Comparison of ENCODE assay signal across 10 cellular contexts in the genomic region with DNA sequence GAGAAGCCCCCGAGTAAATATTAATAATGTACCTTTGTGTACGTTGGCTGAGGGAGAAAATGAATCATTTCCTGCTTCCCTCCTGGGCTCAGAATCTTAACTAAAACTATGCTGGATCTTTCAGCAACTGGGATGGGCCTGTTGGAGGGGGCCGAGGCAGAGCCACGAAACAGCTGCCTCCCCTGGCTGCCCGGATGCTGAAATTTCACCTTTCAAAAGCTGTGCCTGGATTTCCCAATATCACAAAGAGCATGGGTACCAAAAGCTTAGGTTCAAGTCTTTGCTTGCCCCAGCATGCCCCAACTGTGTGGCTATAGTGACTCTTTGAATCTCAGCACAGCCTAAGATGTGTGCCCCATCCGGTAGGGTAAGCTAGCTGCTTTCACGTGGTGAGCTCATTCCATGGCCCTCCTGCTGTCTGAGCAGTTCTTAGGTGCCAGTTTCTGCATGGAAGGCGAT.
DNase-seq lines count a peak whose midpoint lies in the region; ATAC-seq and TF ChIP-seq lines count a peak whose summit lies in the region.
"Had no signal": no experiment of that assay in that cellular context is flagged by ENCODE, and none has a peak within 500 bp of the region (broad histone marks: within the 10 kb centered on the region; RNA-seq: fewer than 3 reads in every experiment).

No MANE protein-coding gene starts in this region.

- no peak overlapping the region for H3K4me3 ChIP-seq in tibial artery
- no peak overlapping the region for H3K4me3 ChIP-seq in H7 (ENCODE audit: insufficient read depth, low read depth, low read length)
- H3K4me3 ChIP-seq: cardiac muscle cell had no signal

- no peak for ATAC-seq in activated CD8-positive, alpha-beta T cell treated with anti-CD3 and anti-CD28 coated beads, Interleukin-2, amount 10 ng/mL, durations not matched to agents 7 days and 5 days
- ATAC-seq in activated CD8-positive, alpha-beta T cell treated with anti-CD3 and anti-CD28 coated beads for 36 hours: no peak
- no peak for ATAC-seq in HG03571 (IDR thresholded peaks at IDR 0.05; ENCODE audit: unreplicated experiment)

- H3K27me3 Mint-ChIP-seq in activated CD8-positive, alpha-beta T cell treated with anti-CD3 and anti-CD28 coated beads, Interleukin-2, amount 10 ng/mL, durations not matched to agents 7 days and 5 days (ENCODE audit: low read depth): peaks cover 6% of the 10 kb centered on the region
- H3K27me3 Mint-ChIP-seq in activated CD8-positive, alpha-beta T cell treated with anti-CD3 and anti-CD28 coated beads for 36 hours: peaks cover 38% of the 10 kb centered on the region

- CTCF ChIA-PET in activated CD8-positive, alpha-beta T cell treated with anti-CD3 and anti-CD28 coated beads, Interleukin-2, amount 10 ng/mL, durations not matched to agents 7 days and 5 days (lab: Charles Lee): no interaction called here
- CTCF ChIA-PET in activated CD8-positive, alpha-beta T cell treated with anti-CD3 and anti-CD28 coated beads for 36 hours (lab: Charles Lee): no interaction called here

- H3K9me3 Mint-ChIP-seq in activated CD8-positive, alpha-beta T cell treated with anti-CD3 and anti-CD28 coated beads, Interleukin-2, amount 10 ng/mL, durations not matched to agents 7 days and 5 days (ENCODE audit: insufficient read depth): no peaks in the 10 kb centered on the region
- H3K9me3 Mint-ChIP-seq in activated CD8-positive, alpha-beta T cell treated with anti-CD3 and anti-CD28 coated beads for 36 hours: no peaks in the 10 kb centered on the region

- peaks cover 0 to 32% (median 18%) of the 10 kb centered on the region in 4 donors for H3K4me1 ChIP-seq in tibial artery

- peaks cover 38% of the 10 kb centered on the region for H3K4me1 Mint-ChIP-seq in activated CD8-positive, alpha-beta T cell treated with anti-CD3 and anti-CD28 coated beads, Interleukin-2, amount 10 ng/mL, durations not matched to agents 7 days and 5 days (ENCODE audit: low read depth)
- peaks cover 20% of the 10 kb centered on the region for H3K4me1 Mint-ChIP-seq in activated CD8-positive, alpha-beta T cell treated with anti-CD3 and anti-CD28 coated beads for 36 hours (ENCODE audit: low read depth)

- intact Hi-C loops in activated CD8-positive, alpha-beta T cell treated with anti-CD3 and anti-CD28 coated beads for 36 hours (cut with micrococcal nuclease): no loop called here
- intact Hi-C loops in tibial artery (cut with DNase I; ENCODE audit: low total_unique reads): no loop called here

- H3K9me3 ChIP-seq in tibial artery: no peaks in the 10 kb centered on the region

- peaks cover 0 to 16% of the 10 kb centered on the region in 2 donors for H3K27me3 ChIP-seq in tibial artery
- peaks cover 6% of the 10 kb centered on the region; the same call in 1 of the 2 replicates for H3K27me3 ChIP-seq in H7 (ENCODE audit: control insufficient read depth, insufficient read depth, low read length)

- no peak for TF ChIP-seq CTCF in activated CD8-positive, alpha-beta T cell treated with anti-CD3 and anti-CD28 coated beads for 36 hours (IDR thresholded peaks at IDR 0.05)
- no peak for TF ChIP-seq CTCF in tibial artery (IDR thresholded peaks at IDR 0.05)

- no peak for DNase-seq in activated CD8-positive, alpha-beta T cell treated with anti-CD3 and anti-CD28 coated beads, Interleukin-2, amount 10 ng/mL, durations not matched to agents 7 days and 5 days
- DNase-seq in activated CD8-positive, alpha-beta T cell treated with anti-CD3 and anti-CD28 coated beads for 36 hours: no peak
- DNase-seq in NCI-H510A treated with DMSO at 0.1 percent for 48 hours (lab: John Stamatoyannopoulos, UW) (peak; percentile 48), dermis blood vessel endothelial cell (peak; percentile 81), tibial artery (no peak), SKM-1 treated with dmso at 0.1 percent for 144 hours (lab: John Stamatoyannopoulos, UW; ENCODE audit: unreplicated experiment) (no peak), H7 (no peak)
- DNase-seq: CD4-positive, CD25-positive, alpha-beta regulatory T cell had no signal

- POLR2A ChIA-PET in activated CD8-positive, alpha-beta T cell treated with anti-CD3 and anti-CD28 coated beads, Interleukin-2, amount 10 ng/mL, durations not matched to agents 7 days and 5 days (lab: Charles Lee): no interaction called here
- POLR2A ChIA-PET in activated CD8-positive, alpha-beta T cell treated with anti-CD3 and anti-CD28 coated beads for 36 hours (lab: Charles Lee): no interaction called here

- no peaks in the 10 kb centered on the region for H3K36me3 ChIP-seq in tibial artery
- no peaks in the 10 kb centered on the region for H3K36me3 ChIP-seq in H7 (replicated peaks; ENCODE audit: control insufficient read depth, insufficient read depth, low read length)
- H3K36me3 ChIP-seq: cardiac muscle cell had no signal

- H3K4me3 Mint-ChIP-seq in activated CD8-positive, alpha-beta T cell treated with anti-CD3 and anti-CD28 coated beads, Interleukin-2, amount 10 ng/mL, durations not matched to agents 7 days and 5 days: no peak overlapping the region
- H3K4me3 Mint-ChIP-seq in activated CD8-positive, alpha-beta T cell treated with anti-CD3 and anti-CD28 coated beads for 36 hours: no peak overlapping the region
- H3K4me3 Mint-ChIP-seq: CD4-positive, CD25-positive, alpha-beta regulatory T cell had no signal

- H3K36me3 Mint-ChIP-seq in activated CD8-positive, alpha-beta T cell treated with anti-CD3 and anti-CD28 coated beads, Interleukin-2, amount 10 ng/mL, durations not matched to agents 7 days and 5 days (ENCODE audit: low read depth): no peaks in the 10 kb centered on the region
- H3K36me3 Mint-ChIP-seq in activated CD8-positive, alpha-beta T cell treated with anti-CD3 and anti-CD28 coated beads for 36 hours (ENCODE audit: low read depth): no peaks in the 10 kb centered on the region
- H3K36me3 Mint-ChIP-seq: CD4-positive, CD25-positive, alpha-beta regulatory T cell had no signal

- H3K27ac Mint-ChIP-seq in activated CD8-positive, alpha-beta T cell treated with anti-CD3 and anti-CD28 coated beads, Interleukin-2, amount 10 ng/mL, durations not matched to agents 7 days and 5 days: peak overlapping the region; percentile 58
- H3K27ac Mint-ChIP-seq in activated CD8-positive, alpha-beta T cell treated with anti-CD3 and anti-CD28 coated beads for 36 hours: no peak overlapping the region
- H3K27ac Mint-ChIP-seq: CD4-positive, CD25-positive, alpha-beta regulatory T cell had no signal

- H3K27ac ChIP-seq in tibial artery: peak overlapping the region; percentile 11 to 21
- H3K27ac ChIP-seq: cardiac muscle cell had no signal

Comparison
In these comparisons a context has a peak if more than half of its experiments do, and no peak if none do; other contexts are left out.
1. DNase-seq: peak in NCI-H510A treated with DMSO at 0.1 percent for 48 hours (single experiment) and dermis blood vessel endothelial cell (single experiment); none in activated CD8-positive, alpha-beta T cell treated with anti-CD3 and anti-CD28 coated beads, Interleukin-2, amount 10 ng/mL, durations not matched to agents 7 days and 5 days (single experiment), activated CD8-positive, alpha-beta T cell treated with anti-CD3 and anti-CD28 coated beads for 36 hours (single experiment), tibial artery (0 of 2), SKM-1 treated with dmso at 0.1 percent for 144 hours (single experiment) and H7 (single experiment).